Comparison of ENCODE assay signal across 28 cellular contexts in the genomic region with DNA sequence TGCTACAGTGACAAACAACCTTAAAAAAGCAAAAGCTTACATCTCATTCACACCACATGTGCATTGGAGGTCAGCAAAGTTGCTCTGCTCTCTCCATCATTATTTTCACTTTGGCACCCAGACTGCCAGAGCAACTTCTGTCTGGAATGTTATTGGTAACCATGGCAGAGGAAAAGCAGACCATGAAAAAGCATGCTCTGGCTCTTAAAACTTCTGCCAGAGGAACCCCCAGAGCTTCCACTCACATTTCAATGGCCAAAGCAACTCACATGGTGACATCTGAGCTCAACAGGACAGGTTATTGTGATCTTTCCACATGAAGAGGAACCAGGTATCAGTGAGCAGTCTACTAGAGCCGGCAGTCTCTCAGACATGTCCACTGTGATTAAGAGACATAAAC. TPM values are rescaled to one million over a fixed set of nuclear protein-coding genes. Genes with fewer than 3 reads are reported as not detected.
"Had no signal": no experiment of that assay in that cellular context is flagged by ENCODE, and none has a peak within 500 bp of the region (broad histone marks: within the 10 kb centered on the region; RNA-seq: fewer than 3 reads in every experiment).

No MANE protein-coding gene starts in this region.

- H3K4me1 ChIP-seq: lower lobe of right lung, sigmoid colon, upper lobe of right lung had no signal

- H3K36me3 Mint-ChIP-seq: activated CD8-positive, alpha-beta memory T cell treated with anti-CD3 and anti-CD28 coated beads, Interleukin-2, amount 10 ng/mL, durations not matched to agents 7 days and 5 days; activated naive CD4-positive, alpha-beta T cell treated with anti-CD3 and anti-CD28 coated beads, Interleukin-2, amount 10 ng/mL, durations not matched to agents 7 days and 5 days; brain; natural killer cell had no signal

- H3K4me3 ChIP-seq: lower lobe of right lung, sigmoid colon, smooth muscle cell, thoracic aorta, upper lobe of right lung had no signal

- H3K27ac ChIP-seq: lower lobe of right lung, sigmoid colon, thoracic aorta, upper lobe of right lung, WERI-Rb-1 had no signal

- ATAC-seq: activated CD8-positive, alpha-beta memory T cell treated with anti-CD3 and anti-CD28 coated beads, Interleukin-2, amount 10 ng/mL, durations not matched to agents 7 days and 5 days; activated CD8-positive, alpha-beta T cell treated with anti-CD3 and anti-CD28 coated beads for 36 hours; left lobe of liver; lower lobe of right lung; natural killer cell; upper lobe of right lung had no signal

- H3K9me3 ChIP-seq: lower lobe of right lung, sigmoid colon, thoracic aorta, upper lobe of right lung had no signal

- DNase-seq: activated CD4-positive, alpha-beta T cell treated with anti-CD3 and anti-CD28 coated beads, Interleukin-2, amount 10 ng/mL, durations not matched to agents 7 days and 5 days; activated CD4-positive, CD25-positive, alpha-beta regulatory T cell treated with anti-CD3 and anti-CD28 coated beads, Interleukin-2, amount 50 U/mL, for 72 hours; activated CD8-positive, alpha-beta memory T cell treated with anti-CD3 and anti-CD28 coated beads, Interleukin-2, amount 10 ng/mL, durations not matched to agents 7 days and 5 days; activated CD8-positive, alpha-beta T cell treated with anti-CD3 and anti-CD28 coated beads for 36 hours; activated effector memory CD4-positive, alpha-beta T cell treated with anti-CD3 and anti-CD28 coated beads, Interleukin-2, amount 50 U/mL, for 16 hours; activated naive CD4-positive, alpha-beta T cell treated with anti-CD3 and anti-CD28 coated beads, Interleukin-2, amount 10 ng/mL, durations not matched to agents 7 days and 5 days; activated T-cell treated with anti-CD3 and anti-CD28 coated beads for 4 hours; amygdala; caudate nucleus; dermis blood vessel endothelial cell; effector CD8-positive, alpha-beta T cell; head of caudate nucleus; hypothalamus; lower lobe of right lung; natural killer cell; retina; sigmoid colon; stimulated activated CD4-positive, alpha-beta T cell treated with anti-CD3 and anti-CD28 coated beads, Interleukin-4, amount 100 ng/mL, for 1 hour; stimulated activated naive CD4-positive, alpha-beta T cell; T-helper 1 cell; upper lobe of right lung; WERI-Rb-1 had no signal

- H3K9me3 Mint-ChIP-seq: activated CD4-positive, alpha-beta T cell treated with anti-CD3 and anti-CD28 coated beads, Interleukin-2, amount 10 ng/mL, durations not matched to agents 7 days and 5 days; activated CD8-positive, alpha-beta T cell treated with anti-CD3 and anti-CD28 coated beads for 36 hours; activated naive CD4-positive, alpha-beta T cell treated with anti-CD3 and anti-CD28 coated beads, Interleukin-2, amount 10 ng/mL, durations not matched to agents 7 days and 5 days; brain; natural killer cell had no signal

- H3K27me3 ChIP-seq: sigmoid colon had no signal

- H3K27ac Mint-ChIP-seq: activated CD4-positive, alpha-beta T cell treated with anti-CD3 and anti-CD28 coated beads, Interleukin-2, amount 10 ng/mL, durations not matched to agents 7 days and 5 days; activated CD8-positive, alpha-beta memory T cell treated with anti-CD3 and anti-CD28 coated beads, Interleukin-2, amount 10 ng/mL, durations not matched to agents 7 days and 5 days; activated CD8-positive, alpha-beta T cell treated with anti-CD3 and anti-CD28 coated beads for 36 hours; activated naive CD4-positive, alpha-beta T cell treated with anti-CD3 and anti-CD28 coated beads, Interleukin-2, amount 10 ng/mL, durations not matched to agents 7 days and 5 days; brain; natural killer cell; progenitor cell of endocrine pancreas had no signal

- H3K4me3 Mint-ChIP-seq: activated CD4-positive, alpha-beta T cell treated with anti-CD3 and anti-CD28 coated beads, Interleukin-2, amount 10 ng/mL, durations not matched to agents 7 days and 5 days; activated CD8-positive, alpha-beta memory T cell treated with anti-CD3 and anti-CD28 coated beads, Interleukin-2, amount 10 ng/mL, durations not matched to agents 7 days and 5 days; activated CD8-positive, alpha-beta T cell treated with anti-CD3 and anti-CD28 coated beads for 36 hours; activated naive CD4-positive, alpha-beta T cell treated with anti-CD3 and anti-CD28 coated beads, Interleukin-2, amount 10 ng/mL, durations not matched to agents 7 days and 5 days; brain; natural killer cell had no signal

- H3K4me1 Mint-ChIP-seq: activated CD4-positive, alpha-beta T cell treated with anti-CD3 and anti-CD28 coated beads, Interleukin-2, amount 10 ng/mL, durations not matched to agents 7 days and 5 days; activated naive CD4-positive, alpha-beta T cell treated with anti-CD3 and anti-CD28 coated beads, Interleukin-2, amount 10 ng/mL, durations not matched to agents 7 days and 5 days had no signal

- H3K36me3 ChIP-seq: lower lobe of right lung, sigmoid colon, thoracic aorta, upper lobe of right lung, WERI-Rb-1 had no signal

- H3K4me2 ChIP-seq: smooth muscle cell had no signal

RNA-seq across cellular contexts. Expression of a gene that starts 21.9 kb away (rescaled TPM):
- total RNA-seq: left lobe of liver, natural killer cell, osteocyte had no signal
